In the genomic region with DNA sequence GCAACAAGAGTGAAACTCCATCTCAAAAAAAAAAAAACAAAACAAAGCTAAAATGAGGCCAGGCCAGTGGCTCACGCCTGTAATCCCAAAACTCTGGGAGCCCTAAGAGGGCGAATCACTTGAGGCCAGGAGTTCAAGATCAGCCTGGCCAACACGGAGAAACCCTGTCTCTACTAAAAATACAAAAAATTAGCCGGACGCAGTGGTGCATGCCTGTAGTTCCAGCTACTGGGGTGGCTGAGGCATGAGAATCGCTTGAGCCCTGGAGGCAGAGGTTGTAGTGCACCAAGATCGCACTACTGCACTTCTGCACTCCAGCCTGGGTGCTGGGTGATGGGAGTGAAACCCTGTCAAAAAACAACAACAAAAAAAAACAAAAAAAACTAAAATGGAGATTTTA, we compare ENCODE assay signal across 13 cellular contexts.
DNase-seq lines count a peak whose midpoint lies in the region; ATAC-seq lines count a peak whose summit lies in the region.
"Had no signal": no experiment of that assay in that cellular context is flagged by ENCODE, and none has a peak within 500 bp of the region (broad histone marks: within the 10 kb centered on the region; RNA-seq: fewer than 3 reads in every experiment).

No MANE protein-coding gene starts in this region.

- H3K27me3 Mint-ChIP-seq in T-helper 1 cell treated with Interleukin-12 subunit alpha and Interleukin-12 subunit beta and Interleukin-4 antibody, amounts not matched to agents 30 μg/mL and 1 μg/mL, for 36 hours (ENCODE audit: low read depth) = no peaks in the 10 kb centered on the region
- H3K27me3 Mint-ChIP-seq in IgD-negative memory B cell = no peaks in the 10 kb centered on the region
- H3K27me3 Mint-ChIP-seq in naive thymus-derived CD4-positive, alpha-beta T cell = no peaks in the 10 kb centered on the region

- no peak overlapping the region for H3K27ac ChIP-seq in naive thymus-derived CD4-positive, alpha-beta T cell (ENCODE audit: low read depth, low read length)
- H3K27ac ChIP-seq: 22Rv1 had no signal

- POLR2A ChIA-PET in naive thymus-derived CD4-positive, alpha-beta T cell (lab: Charles Lee) = interaction anchor here (0.6 to 3.3 kb wide), 9 partner anchors 8 to 68 kb away, joined by 3 to 16 read pairs (median 4); no protein-coding TSS in a partner anchor

- peaks cover 37% of the 10 kb centered on the region for H3K36me3 Mint-ChIP-seq in T-helper 1 cell treated with Interleukin-12 subunit alpha and Interleukin-12 subunit beta and Interleukin-4 antibody, amounts not matched to agents 30 μg/mL and 1 μg/mL, for 36 hours (ENCODE audit: low read depth)
- H3K36me3 Mint-ChIP-seq in IgD-negative memory B cell = peaks cover 11% of the 10 kb centered on the region
- H3K36me3 Mint-ChIP-seq in naive thymus-derived CD4-positive, alpha-beta T cell = peaks cover 0 to 54% (median 12%) of the 10 kb centered on the region in 5 donors

- peaks cover 71% of the 10 kb centered on the region in 2 donors for H3K4me1 ChIP-seq in naive thymus-derived CD4-positive, alpha-beta T cell (ENCODE audit: control insufficient read depth in 2 of 2, insufficient read depth in 2 of 2, low read length in 2 of 2)

- H3K27ac Mint-ChIP-seq in T-helper 1 cell treated with Interleukin-12 subunit alpha and Interleukin-12 subunit beta and Interleukin-4 antibody, amounts not matched to agents 30 μg/mL and 1 μg/mL, for 36 hours = peak overlapping the region; percentile 18
- H3K27ac Mint-ChIP-seq in IgD-negative memory B cell = peak overlapping the region; percentile 81 to 95 (median 89)
- peak overlapping the region; percentile 1 to 72 (median 56) for H3K27ac Mint-ChIP-seq in naive thymus-derived CD4-positive, alpha-beta T cell

- intact Hi-C loops in naive thymus-derived CD4-positive, alpha-beta T cell (cut with micrococcal nuclease) = loop anchor here in 1 of 2 donors (5.0 kb wide), 1 partner anchor 1090 kb away; no protein-coding TSS in a partner anchor

- ATAC-seq in GM19455 (IDR thresholded peaks at IDR 0.05; ENCODE audit: unreplicated experiment) (peak; percentile 63), HG03520 (IDR thresholded peaks at IDR 0.05; ENCODE audit: unreplicated experiment) (no peak)
- peak; percentile 57 for ATAC-seq in naive thymus-derived CD4-positive, alpha-beta T cell
- ATAC-seq: PC-3 had no signal

- H3K36me3 ChIP-seq in naive thymus-derived CD4-positive, alpha-beta T cell (ENCODE audit: control insufficient read depth in 2 of 3, insufficient read depth in 3 of 3, low read length in 3 of 3) = no peaks in the 10 kb centered on the region

- H3K27me3 ChIP-seq in naive thymus-derived CD4-positive, alpha-beta T cell (ENCODE audit: control insufficient read depth in 2 of 2, insufficient read depth in 2 of 2, low read length in 2 of 2) = no peaks in the 10 kb centered on the region

- DNase-seq in T-helper 1 cell (no peak), NCI-H146 (lab: John Stamatoyannopoulos, UW) (no peak), NCI-H69 (lab: John Stamatoyannopoulos, UW) (no peak)
- no peak for DNase-seq in naive thymus-derived CD4-positive, alpha-beta T cell
- DNase-seq: caudate nucleus, NCI-H2081 treated with DMSO at 0.1 percent for 48 hours, PC-3, T-helper 9 cell had no signal

- H3K4me1 Mint-ChIP-seq in T-helper 1 cell treated with Interleukin-12 subunit alpha and Interleukin-12 subunit beta and Interleukin-4 antibody, amounts not matched to agents 30 μg/mL and 1 μg/mL, for 36 hours (ENCODE audit: low read depth) = peaks cover 61% of the 10 kb centered on the region
- peaks cover 59 to 73% (median 67%) of the 10 kb centered on the region in 3 donors for H3K4me1 Mint-ChIP-seq in IgD-negative memory B cell
- H3K4me1 Mint-ChIP-seq in naive thymus-derived CD4-positive, alpha-beta T cell = peaks cover 50 to 92% (median 84%) of the 10 kb centered on the region in 7 donors

- peak overlapping the region; percentile 23 for H3K4me3 Mint-ChIP-seq in T-helper 1 cell treated with Interleukin-12 subunit alpha and Interleukin-12 subunit beta and Interleukin-4 antibody, amounts not matched to agents 30 μg/mL and 1 μg/mL, for 36 hours
- peak overlapping the region; percentile 77 to 93 (median 84) for H3K4me3 Mint-ChIP-seq in IgD-negative memory B cell
- peak overlapping the region; percentile 8 to 74 (median 56) for H3K4me3 Mint-ChIP-seq in naive thymus-derived CD4-positive, alpha-beta T cell

- H3K4me3 ChIP-seq in naive thymus-derived CD4-positive, alpha-beta T cell (ENCODE audit: low read length) = no peak overlapping the region

- CTCF ChIA-PET in naive thymus-derived CD4-positive, alpha-beta T cell (lab: Charles Lee) = interaction anchor here (0.6 to 1.5 kb wide), 5 partner anchors 60 to 869 kb away, joined by 3 to 5 read pairs (median 3); no protein-coding TSS in a partner anchor

- H3K9me3 Mint-ChIP-seq in T-helper 1 cell treated with Interleukin-12 subunit alpha and Interleukin-12 subunit beta and Interleukin-4 antibody, amounts not matched to agents 30 μg/mL and 1 μg/mL, for 36 hours = no peaks in the 10 kb centered on the region
- H3K9me3 Mint-ChIP-seq in IgD-negative memory B cell = no peaks in the 10 kb centered on the region
- peaks cover 0 to 11% (median 0%) of the 10 kb centered on the region in 11 donors for H3K9me3 Mint-ChIP-seq in naive thymus-derived CD4-positive, alpha-beta T cell

- H3K9me3 ChIP-seq in naive thymus-derived CD4-positive, alpha-beta T cell (ENCODE audit: control insufficient read depth in 2 of 3, low read length in 3 of 3) = no peaks in the 10 kb centered on the region

Comparison
In these comparisons a context has a peak if more than half of its experiments do, and no peak if none do; other contexts are left out.
1. H3K27ac Mint-ChIP-seq: peak in every context shown above with its lines; median percentile 89 in IgD-negative memory B cell; 56 in naive thymus-derived CD4-positive, alpha-beta T cell; 18 in T-helper 1 cell treated with Interleukin-12 subunit alpha and Interleukin-12 subunit beta and Interleukin-4 antibody, amounts not matched to agents 30 μg/mL and 1 μg/mL, for 36 hours.
2. H3K4me3 Mint-ChIP-seq: peak in every context shown above with its lines; median percentile 84 in IgD-negative memory B cell; 56 in naive thymus-derived CD4-positive, alpha-beta T cell; 23 in T-helper 1 cell treated with Interleukin-12 subunit alpha and Interleukin-12 subunit beta and Interleukin-4 antibody, amounts not matched to agents 30 μg/mL and 1 μg/mL, for 36 hours.